15 cellular contexts compared by ENCODE assay signal in genomic region chr14:99380402-99380801, GRCh38.
"Had no signal": no experiment of that assay in that cellular context is flagged by ENCODE, and none has a peak within 500 bp of the region (broad histone marks: within the 10 kb centered on the region; RNA-seq: fewer than 3 reads in every experiment).

No MANE protein-coding gene starts in this region.

- DNase-seq: activated CD4-positive, alpha-beta T cell treated with anti-CD3 and anti-CD28 coated beads for 48 hours; activated CD8-positive, alpha-beta memory T cell treated with anti-CD3 and anti-CD28 coated beads for 24 hours; activated naive CD4-positive, alpha-beta T cell treated with anti-CD3 and anti-CD28 coated beads, Interleukin-2, amount 50 U/mL, for 16 hours; central memory CD4-positive, alpha-beta T cell; effector CD8-positive, alpha-beta T cell; foreskin melanocyte; head of caudate nucleus; left colon; retina; stimulated activated CD4-positive, alpha-beta T cell treated with anti-CD3 and anti-CD28 coated beads, Interleukin-4, amount 100 ng/mL, for 24 hours; T-helper 1 cell had no signal

- H3K4me3 Mint-ChIP-seq: activated T-helper 17 cell treated with anti-CD3 and anti-CD28 coated beads, Interleukin-2, amount 50 U/mL, for 72 hours had no signal

- H3K27ac ChIP-seq: coronary artery, neutrophil, tibial nerve had no signal

- ATAC-seq: activated T-helper 17 cell treated with anti-CD3 and anti-CD28 coated beads, Interleukin-2, amount 50 U/mL, for 72 hours; left colon had no signal

- H3K4me3 ChIP-seq: coronary artery, tibial nerve had no signal

- H3K9me3 ChIP-seq: neutrophil had no signal

- H3K9me3 Mint-ChIP-seq: activated T-helper 17 cell treated with anti-CD3 and anti-CD28 coated beads, Interleukin-2, amount 50 U/mL, for 72 hours had no signal

- H3K36me3 ChIP-seq: neutrophil, tibial nerve had no signal

- H3K27ac Mint-ChIP-seq: activated T-helper 17 cell treated with anti-CD3 and anti-CD28 coated beads, Interleukin-2, amount 50 U/mL, for 72 hours had no signal

- H3K4me1 ChIP-seq: tibial nerve had no signal
